In genomic region chr3:8668216-8668615, GRCh38 we compare ENCODE assay signal across 1 cellular context.
TF ChIP-seq lines count a peak whose summit lies in the region.

No MANE protein-coding gene starts in this region.

TF ChIP-seq in SK-N-SH treated with all-trans-retinoic acid at 6 μM for 48 hours, 23 proteins besides CTCF, POLR2A, EP300 and RAD21 (continued from another document):
- TF ChIP-seq TSHZ2 (CRISPR knock-in tag; IDR thresholded peaks at IDR 0.05) (no peak), ZNF8 (CRISPR knock-in tag; IDR thresholded peaks at IDR 0.05) (no peak), ARNTL (CRISPR knock-in tag; IDR thresholded peaks at IDR 0.05; ENCODE audit: borderline replicate concordance, low read depth) (no peak), GLIS3 (CRISPR knock-in tag; IDR thresholded peaks at IDR 0.05) (no peak), TOX (CRISPR knock-in tag; IDR thresholded peaks at IDR 0.05; ENCODE audit: borderline replicate concordance) (no peak), SNAI2 (CRISPR knock-in tag; IDR thresholded peaks at IDR 0.05) (peak; percentile 56; the same call in 1 of the 2 replicates), CSRNP3 (CRISPR knock-in tag; IDR thresholded peaks at IDR 0.05) (no peak), RARB (CRISPR knock-in tag; IDR thresholded peaks at IDR 0.05) (no peak), ZFP3 (CRISPR knock-in tag; IDR thresholded peaks at IDR 0.05) (no peak), CSDC2 (CRISPR knock-in tag; IDR thresholded peaks at IDR 0.05) (no peak), ISL1 (CRISPR knock-in tag; IDR thresholded peaks at IDR 0.05) (peak; percentile 87)
